26 cellular contexts compared by ENCODE assay signal in the genomic region with DNA sequence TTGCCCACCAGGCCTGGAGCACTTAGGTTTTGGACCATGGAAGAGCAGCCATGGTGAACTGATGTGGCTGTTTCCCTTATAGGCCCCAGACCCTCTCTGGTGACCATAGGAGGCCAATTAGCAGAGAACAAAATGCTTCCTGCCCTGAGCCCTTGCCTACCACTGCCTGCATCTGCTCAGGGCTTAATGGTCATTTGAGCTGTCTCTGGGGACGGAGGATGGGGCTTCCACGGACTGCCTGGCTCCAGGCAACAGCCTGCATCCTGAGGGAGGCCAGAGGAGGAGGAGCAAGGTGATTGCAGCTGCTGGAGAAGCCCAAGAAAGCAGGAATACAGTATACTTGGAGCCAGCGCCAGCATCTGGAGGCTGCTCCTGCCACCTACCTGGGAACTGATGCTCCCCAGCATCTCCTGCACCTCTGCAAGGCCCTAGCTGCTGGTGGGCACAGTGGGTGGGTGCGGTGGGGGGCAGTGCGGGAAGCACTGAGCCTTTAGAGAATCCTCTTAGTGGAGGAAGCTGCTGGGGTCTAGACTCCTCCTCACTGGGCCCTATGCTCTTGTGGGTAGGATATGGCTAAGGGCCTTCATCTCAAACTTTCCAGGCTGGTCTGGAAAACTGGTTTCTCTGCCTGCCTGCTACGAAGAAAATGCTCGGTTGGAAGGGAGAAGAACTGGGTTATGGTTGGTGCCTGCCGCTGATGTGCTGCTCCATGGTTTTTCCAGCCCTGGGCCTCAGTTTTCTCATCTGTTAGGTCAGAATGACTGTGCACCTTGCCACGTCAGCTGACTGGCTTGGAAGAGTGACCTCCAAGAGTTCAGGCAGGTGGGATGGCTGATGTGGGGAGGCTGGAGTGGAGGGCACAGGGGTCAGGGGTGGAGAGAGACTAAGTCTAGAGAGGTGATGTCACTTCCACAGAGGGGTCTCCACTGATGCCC.
A peak's percentile ranks its signal among the peaks of the same experiment; 100 is the strongest.
DNase-seq lines count a peak whose midpoint lies in the region; ATAC-seq and TF ChIP-seq lines count a peak whose summit lies in the region.
"Had no signal": no experiment of that assay in that cellular context is flagged by ENCODE, and none has a peak within 500 bp of the region (broad histone marks: within the 10 kb centered on the region; RNA-seq: fewer than 3 reads in every experiment).

No MANE protein-coding gene starts in this region.

- in situ Hi-C loops in GM13976 (cut with MboI; ENCODE audit: low sequenced_read_pairs, unreplicated experiment) = no loop called here

- no peak for ATAC-seq in Right ventricle myocardium inferior
- ATAC-seq: effector memory CD8-positive, alpha-beta T cell; gastroesophageal sphincter had no signal

- H3K27me3 ChIP-seq in NT2/D1 (ENCODE audit: insufficient read depth, insufficient read length) = no peaks in the 10 kb centered on the region
- H3K27me3 ChIP-seq: gastroesophageal sphincter, ovary, thyroid gland had no signal

- TF ChIP-seq CTCF in GM13976 (IDR thresholded peaks at IDR 0.05; ENCODE audit: borderline replicate concordance, control extremely low read depth, extremely low read depth, insufficient read depth, missing control alignments) = no peak

- no peaks in the 10 kb centered on the region for H3K9me3 ChIP-seq in NT2/D1 (ENCODE audit: insufficient read depth, low read length)
- H3K9me3 ChIP-seq: gastroesophageal sphincter, ovary, thyroid gland had no signal

- intact Hi-C loops in Right ventricle myocardium inferior (cut with DNase I) = no loop called here

- peak overlapping the region; percentile 21 for H3K9ac ChIP-seq in NT2/D1 (ENCODE audit: insufficient read length, low read depth)

- no peak overlapping the region for H3K4me3 ChIP-seq in NT2/D1 (ENCODE audit: insufficient read length, low read depth)
- H3K4me3 ChIP-seq: gastroesophageal sphincter, ovary, thyroid gland had no signal

- peak; percentile 1 for DNase-seq in 8988T
- DNase-seq in GM13976 (ENCODE audit: low spot score) = peak; percentile 6
- DNase-seq in NT2/D1 (ENCODE audit: low read depth, low spot score) = no peak
- peak; percentile 4 for DNase-seq in mucosa of gallbladder (ENCODE audit: low spot score)
- no peak for DNase-seq in NCI-H510A treated with DMSO at 0.1 percent for 48 hours (lab: John Stamatoyannopoulos, UW)
- DNase-seq in NCI-H2227 (lab: John Stamatoyannopoulos, UW; ENCODE audit: unreplicated experiment) = no peak
- no peak for DNase-seq in kidney tubule cell (ENCODE audit: low spot score)
- DNase-seq in Right ventricle myocardium inferior (ENCODE audit: missing footprints) = no peak
- DNase-seq: activated CD4-positive, alpha-beta memory T cell treated with anti-CD3 and anti-CD28 coated beads for 36 hours; activated CD4-positive, CD25-positive, alpha-beta regulatory T cell; activated effector memory CD4-positive, alpha-beta T cell treated with anti-CD3 and anti-CD28 coated beads, Interleukin-2, amount 50 U/mL, for 16 hours; C1 segment of cervical spinal cord; effector memory CD8-positive, alpha-beta T cell; H9; kidney glomerular epithelial cell; MM.1S; naive B cell; NCI-H2029 treated with DMSO at 0.1 percent for 48 hours; NCI-H446; ovary; RPMI8226; stimulated activated CD4-positive, alpha-beta T cell treated with anti-CD3 and anti-CD28 coated beads, Interleukin-12 subunit alpha, Interleukin-12 subunit beta, amount 100 ng/mL, for 4 hours; stimulated activated CD4-positive, alpha-beta T cell treated with anti-CD3 and anti-CD28 coated beads, Interleukin-4, amount 100 ng/mL, for 4 hours; T1000; thyroid gland had no signal

- H3K36me3 ChIP-seq in NT2/D1 (ENCODE audit: insufficient read depth, insufficient read length, low read length) = no peaks in the 10 kb centered on the region
- H3K36me3 ChIP-seq: gastroesophageal sphincter, ovary, thyroid gland had no signal

- peaks cover 22% of the 10 kb centered on the region for H3K4me1 ChIP-seq in NT2/D1 (ENCODE audit: insufficient read depth, insufficient read length)
- H3K4me1 ChIP-seq: gastroesophageal sphincter, thyroid gland had no signal

Comparison
In these comparisons a context has a peak if more than half of its experiments do, and no peak if none do; other contexts are left out.
1. DNase-seq: peak in 8988T (single experiment), GM13976 (single experiment) and mucosa of gallbladder (single experiment); none in NT2/D1 (single experiment), NCI-H510A treated with DMSO at 0.1 percent for 48 hours (single experiment), NCI-H2227 (single experiment), kidney tubule cell (single experiment) and Right ventricle myocardium inferior (single experiment).